ENCODE assay signal across 9 cellular contexts in the genomic region with DNA sequence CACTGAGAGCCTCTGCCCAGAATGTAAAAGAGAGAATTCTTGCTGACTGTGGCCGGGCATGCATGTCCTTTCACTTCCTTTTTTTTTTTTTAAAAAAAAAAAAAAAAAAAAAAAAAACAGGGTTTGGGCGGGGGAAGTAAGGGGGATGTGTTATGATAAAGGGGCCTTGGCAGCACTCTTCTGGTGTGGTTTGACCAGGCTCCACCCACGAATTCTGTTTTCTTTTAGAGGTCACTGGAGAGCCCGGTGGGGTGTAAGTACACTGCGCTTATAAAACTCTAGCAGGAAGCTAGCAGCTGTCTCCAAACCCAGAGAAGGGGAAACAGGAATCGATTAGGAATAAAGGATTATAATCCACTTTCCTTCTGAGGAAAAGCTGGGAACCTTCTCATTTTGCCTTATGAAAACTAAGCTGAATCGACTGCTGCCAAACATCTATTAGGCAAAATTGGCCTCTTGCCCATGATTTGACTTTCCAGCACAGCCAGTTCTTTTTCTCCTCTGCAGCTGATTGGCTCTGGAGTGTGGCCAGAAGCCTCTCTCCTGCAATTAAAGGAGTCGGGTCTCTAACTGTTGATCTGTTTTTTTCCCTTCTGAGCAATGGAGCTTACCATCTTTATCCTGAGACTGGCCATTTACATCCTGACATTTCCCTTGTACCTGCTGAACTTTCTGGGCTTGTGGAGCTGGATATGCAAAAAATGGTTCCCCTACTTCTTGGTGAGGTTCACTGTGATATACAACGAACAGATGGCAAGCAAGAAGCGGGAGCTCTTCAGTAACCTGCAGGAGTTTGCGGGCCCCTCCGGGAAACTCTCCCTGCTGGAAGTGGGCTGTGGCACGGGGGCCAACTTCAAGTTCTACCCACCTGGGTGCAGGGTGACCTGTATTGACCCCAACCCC. TPM values are rescaled to one million over a fixed set of nuclear protein-coding genes. Genes with fewer than 3 reads are reported as not detected.
A peak's percentile ranks its signal among the peaks of the same experiment; 100 is the strongest.
DNase-seq lines count a peak whose midpoint lies in the region; ATAC-seq and TF ChIP-seq lines count a peak whose summit lies in the region.
"Had no signal": no experiment of that assay in that cellular context is flagged by ENCODE, and none has a peak within 500 bp of the region (broad histone marks: within the 10 kb centered on the region; RNA-seq: fewer than 3 reads in every experiment).

No MANE protein-coding gene starts in this region.

- H3K27me3 ChIP-seq in CD8-positive, alpha-beta memory T cell (ENCODE audit: insufficient read depth, low read length, poor library complexity, severe bottlenecking) = no peaks in the 10 kb centered on the region
- no peaks in the 10 kb centered on the region for H3K27me3 ChIP-seq in muscle layer of duodenum (ENCODE audit: low read depth, low read length)

- peaks cover 33 to 66% (median 34%) of the 10 kb centered on the region in 3 donors for H3K4me1 Mint-ChIP-seq in CD8-positive, alpha-beta memory T cell

- peak overlapping the region; percentile 48 for H3K27ac ChIP-seq in CD8-positive, alpha-beta memory T cell (ENCODE audit: low read depth, low read length)
- peak overlapping the region; percentile 92 for H3K27ac ChIP-seq in muscle layer of duodenum (ENCODE audit: low read length)

- ATAC-seq in GM19043 (IDR thresholded peaks at IDR 0.05; ENCODE audit: low read depth, unreplicated experiment) = peak; percentile 80
- peak; percentile 82 for ATAC-seq in HG03135 (IDR thresholded peaks at IDR 0.05; ENCODE audit: unreplicated experiment)

- peak in 4 of 5 donors; percentile 6 to 63 (median 52) for DNase-seq in CD8-positive, alpha-beta memory T cell
- peak; percentile 98 for DNase-seq in NCI-H2107 treated with DMSO at 0.1 percent for 48 hours (lab: John Stamatoyannopoulos, UW; ENCODE audit: unreplicated experiment)
- DNase-seq in fibroblast of mammary gland (ENCODE audit: low read depth) = peak; percentile 98
- peak; percentile 95 for DNase-seq in ureter (ENCODE audit: low spot score)

- POLR2A ChIA-PET in CD8-positive, alpha-beta memory T cell (lab: Charles Lee) = interaction anchor here (0.6 to 0.9 kb wide), 2 partner anchors 100 to 160 kb away, joined by 3 read pairs; no protein-coding TSS in a partner anchor

- H3K9me3 Mint-ChIP-seq in CD8-positive, alpha-beta memory T cell = peaks cover 0 to 1% (median 0%) of the 10 kb centered on the region in 5 donors

- H3K4me3 ChIP-seq in CD8-positive, alpha-beta memory T cell (ENCODE audit: low read length) = peak overlapping the region; percentile 42
- peak overlapping the region; percentile 60 for H3K4me3 ChIP-seq in WI38 (ENCODE audit: low read depth, low read length)
- H3K4me3 ChIP-seq in fibroblast of mammary gland (ENCODE audit: control insufficient read depth, low read depth, low read length) = peak overlapping the region; percentile 64
- H3K4me3 ChIP-seq in muscle layer of duodenum (ENCODE audit: low read depth in 1 of 2, low read length in 2 of 2) = peak overlapping the region; percentile 81 to 98

- peak overlapping the region; percentile 75 to 94 (median 88) for H3K4me3 Mint-ChIP-seq in CD8-positive, alpha-beta memory T cell

- H3K4me1 ChIP-seq in CD8-positive, alpha-beta memory T cell (ENCODE audit: insufficient read depth, low read length) = peaks cover 15% of the 10 kb centered on the region
- H3K4me1 ChIP-seq in muscle layer of duodenum (ENCODE audit: control insufficient read depth in 1 of 2, insufficient read depth in 2 of 2, low read length in 2 of 2) = peaks cover 5 to 35% of the 10 kb centered on the region in 2 donors

- H3K27ac Mint-ChIP-seq in CD8-positive, alpha-beta memory T cell = peak overlapping the region; percentile 49 to 97 (median 84)

- CTCF ChIA-PET in CD8-positive, alpha-beta memory T cell (lab: Charles Lee) = interaction anchor here (0.6 to 1.2 kb wide), 4 partner anchors 43 to 869 kb away, joined by 3 to 5 read pairs (median 4); no protein-coding TSS in a partner anchor

- no peaks in the 10 kb centered on the region for H3K36me3 ChIP-seq in CD8-positive, alpha-beta memory T cell (ENCODE audit: insufficient read depth, low read length)
- no peaks in the 10 kb centered on the region for H3K36me3 ChIP-seq in muscle layer of duodenum (ENCODE audit: control insufficient read depth in 1 of 2, insufficient read depth in 2 of 2, low read length in 2 of 2)

- TF ChIP-seq CTCF in WI38 (IDR thresholded peaks at IDR 0.05; ENCODE audit: low read depth, low read length) (no peak), fibroblast of mammary gland (conservative IDR thresholded peaks at IDR 0.05; ENCODE audit: control insufficient read depth, insufficient read depth, low read depth, low read length) (no peak)

- peaks cover 0 to 3% of the 10 kb centered on the region in 2 donors for H3K27me3 Mint-ChIP-seq in CD8-positive, alpha-beta memory T cell

- H3K36me3 Mint-ChIP-seq in CD8-positive, alpha-beta memory T cell = peaks cover 0 to 3% (median 0%) of the 10 kb centered on the region in 3 donors

- H3K9me3 ChIP-seq in CD8-positive, alpha-beta memory T cell (ENCODE audit: low read length) = no peaks in the 10 kb centered on the region
- H3K9me3 ChIP-seq in muscle layer of duodenum (ENCODE audit: control insufficient read depth in 1 of 2, low read length in 2 of 2) = no peaks in the 10 kb centered on the region

RNA-seq across cellular contexts. Expression of gene HIGD1C, which starts 27.7 kb away (rescaled TPM):
- not detected for total RNA-seq in CD8-positive, alpha-beta memory T cell
- not detected for polyA plus RNA-seq in CD8-positive, alpha-beta memory T cell
- total RNA-seq in ureter = not detected
- polyA plus RNA-seq: adipose tissue had no signal

Comparison
In these comparisons a context has a peak if more than half of its experiments do, and no peak if none do; other contexts are left out.
1. Peak in every context shown above with its lines: DNase-seq, ATAC-seq, H3K4me3 ChIP-seq and H3K27ac ChIP-seq.